ENCODE assay signal across 1 cellular context in genomic region chr6:30340589-30341054, GRCh38.
TF ChIP-seq lines count a peak whose summit lies in the region.

No MANE protein-coding gene starts in this region.

TF ChIP-seq in K562, 482 proteins besides CTCF, POLR2A, EP300 and RAD21 (continued from another document):
- no peak for TF ChIP-seq E2F1 (CRISPR knock-in tag; IDR thresholded peaks at IDR 0.05)
- TF ChIP-seq EGR1 (conservative IDR thresholded peaks at IDR 0.05) = peak; percentile 97
- peak; percentile 97 for TF ChIP-seq HMBOX1 (IDR thresholded peaks at IDR 0.05)
- peak; percentile 65 for TF ChIP-seq CBFA2T2 (conservative IDR thresholded peaks at IDR 0.05)
- peak in 1 of 2 experiments; percentile 57; a peak in 1 of 4 replicates for TF ChIP-seq ZNF639 (CRISPR knock-in tag; conservative IDR thresholded peaks at IDR 0.05 in 1 of 2, IDR thresholded peaks at IDR 0.05 in 1 of 2)
- peak; percentile 66; the same call in 1 of the 2 replicates for TF ChIP-seq MEF2D (tag; conservative IDR thresholded peaks at IDR 0.05; ENCODE audit: low read depth)
- TF ChIP-seq ETS2 (tag; IDR thresholded peaks at IDR 0.05; ENCODE audit: borderline replicate concordance, poor library complexity, severe bottlenecking) = no peak
- 0 out of 2 replicates have a peak, but pooled peaks have one; percentile 32 for TF ChIP-seq ZNF644 (tag; IDR thresholded peaks at IDR 0.05; ENCODE audit: low read depth)
- TF ChIP-seq ID3 (CRISPR knock-in tag; IDR thresholded peaks at IDR 0.05) = no peak
- peak; percentile 13; the same call in 1 of the 2 replicates for TF ChIP-seq ID3 (tag; IDR thresholded peaks at IDR 0.05)
- no peak for TF ChIP-seq CHAMP1 (IDR thresholded peaks at IDR 0.05)
- no peak for TF ChIP-seq GATAD2A (IDR thresholded peaks at IDR 0.05)
- peak; percentile 25 to 38; a peak in 3 of 4 replicates for TF ChIP-seq KDM1A (IDR thresholded peaks at IDR 0.05)
- TF ChIP-seq WHSC1 (IDR thresholded peaks at IDR 0.05; ENCODE audit: low read length) = no peak
- no peak for TF ChIP-seq HSF4 (CRISPR knock-in tag; IDR thresholded peaks at IDR 0.05; ENCODE audit: borderline replicate concordance)
- no peak for TF ChIP-seq BRF2 (IDR thresholded peaks at IDR 0.05; ENCODE audit: borderline replicate concordance, insufficient read depth, insufficient read length)
- TF ChIP-seq ZNF780A (CRISPR knock-in tag; IDR thresholded peaks at IDR 0.05) = no peak
- 0 out of 2 replicates have a peak, but pooled peaks have one; percentile 62 for TF ChIP-seq ATF6 (CRISPR knock-in tag; IDR thresholded peaks at IDR 0.05)
- no peak for TF ChIP-seq ZNF77 (CRISPR knock-in tag; IDR thresholded peaks at IDR 0.05)
- peak; percentile 62; the same call in 1 of the 2 replicates for TF ChIP-seq TCF7L2 (IDR thresholded peaks at IDR 0.05; ENCODE audit: low read depth, low read length)
- TF ChIP-seq ZFX (CRISPR knock-in tag; IDR thresholded peaks at IDR 0.05) = no peak
- TF ChIP-seq VEZF1 (CRISPR knock-in tag; IDR thresholded peaks at IDR 0.05) = peak; percentile 41; the same call in 1 of the 2 replicates
- peak in 1 of 2 experiments; percentile 27; a peak in 1 of 4 replicates for TF ChIP-seq NONO (IDR thresholded peaks at IDR 0.05; ENCODE audit: low read depth in 2 of 2, low read length in 1 of 2)
- TF ChIP-seq TEAD4 (IDR thresholded peaks at IDR 0.05; ENCODE audit: low read length) = peak; percentile 54; the same call in 1 of the 2 replicates
- TF ChIP-seq TEAD4 (CRISPR knock-in tag; IDR thresholded peaks at IDR 0.05; ENCODE audit: borderline replicate concordance) = no peak
- peak; percentile 48 for TF ChIP-seq SPI1 (IDR thresholded peaks at IDR 0.05; ENCODE audit: borderline replicate concordance, low read depth, low read length)
- peak; percentile 39; the same call in 1 of the 2 replicates for TF ChIP-seq GATA2 (CRISPR knock-in tag; IDR thresholded peaks at IDR 0.05)
- 0 out of 2 replicates have a peak, but pooled peaks have one; percentile 13 for TF ChIP-seq CREB1 (IDR thresholded peaks at IDR 0.05)
- no peak for TF ChIP-seq CREB1 (CRISPR knock-in tag; IDR thresholded peaks at IDR 0.05)
- TF ChIP-seq SOX6 (IDR thresholded peaks at IDR 0.05) = peak; percentile 84
- 0 out of 2 replicates have a peak, but pooled peaks have one; percentile 17 for TF ChIP-seq LCOR (CRISPR knock-in tag; IDR thresholded peaks at IDR 0.05)
- TF ChIP-seq NFE2 (IDR thresholded peaks at IDR 0.05; ENCODE audit: low read depth) = peak; percentile 57
- no peak for TF ChIP-seq PCBP2 (IDR thresholded peaks at IDR 0.05; ENCODE audit: low read depth, low read length, poor library complexity, severe bottlenecking)
- no peak for TF ChIP-seq YY1 (IDR thresholded peaks at IDR 0.05; ENCODE audit: borderline replicate concordance in 1 of 3, control insufficient read depth in 1 of 3, extremely low read depth in 1 of 3, insufficient read depth in 3 of 3, insufficient read length in 1 of 3, insufficient replicate concordance in 2 of 3, low read depth in 1 of 3, low read length in 2 of 3)
- no peak; the same call in 1 of the 2 replicates for TF ChIP-seq TCF7 (IDR thresholded peaks at IDR 0.05; ENCODE audit: borderline replicate concordance)
- no peak for TF ChIP-seq CBX3 (IDR thresholded peaks at IDR 0.05; ENCODE audit: borderline replicate concordance in 1 of 2, low read length in 2 of 2)
- TF ChIP-seq SRF (CRISPR knock-in tag; IDR thresholded peaks at IDR 0.05) = peak; percentile 45 to 96; a peak in 3 of 4 replicates
- peak; percentile 68 for TF ChIP-seq HDAC3 (IDR thresholded peaks at IDR 0.05; ENCODE audit: borderline replicate concordance, partially characterized antibody)
- TF ChIP-seq ZNF592 (IDR thresholded peaks at IDR 0.05) = 0 out of 2 replicates have a peak, but pooled peaks have one; percentile 46
- TF ChIP-seq STAG1 (CRISPR knock-in tag; IDR thresholded peaks at IDR 0.05; ENCODE audit: borderline replicate concordance) = no peak
- peak; percentile 52; the same call in 1 of the 2 replicates for TF ChIP-seq BACH1 (tag; IDR thresholded peaks at IDR 0.05)
- peak; percentile 29; the same call in 1 of the 2 replicates for TF ChIP-seq MTA1 (IDR thresholded peaks at IDR 0.05; ENCODE audit: borderline replicate concordance)
- peak; percentile 68 for TF ChIP-seq CEBPB (tag; IDR thresholded peaks at IDR 0.05)
- TF ChIP-seq FOXK2 (conservative IDR thresholded peaks at IDR 0.05 in 1 of 2, IDR thresholded peaks at IDR 0.05 in 1 of 2; ENCODE audit: low read depth in 2 of 2) = peak in 1 of 2 experiments; percentile 72; a peak in 1 of 4 replicates
- no peak for TF ChIP-seq KAT2B (IDR thresholded peaks at IDR 0.05; ENCODE audit: low read depth, low read length)
- no peak for TF ChIP-seq ZNF696 (CRISPR knock-in tag; conservative IDR thresholded peaks at IDR 0.05)
- TF ChIP-seq NR2C2 (CRISPR knock-in tag; IDR thresholded peaks at IDR 0.05) = no peak
- no peak for TF ChIP-seq NR2C2 (tag; IDR thresholded peaks at IDR 0.05)
- peak; percentile 21; the same call in 1 of the 2 replicates for TF ChIP-seq CTBP1 (IDR thresholded peaks at IDR 0.05; ENCODE audit: borderline replicate concordance)
- peak; percentile 46; the same call in 1 of the 2 replicates for TF ChIP-seq PML (IDR thresholded peaks at IDR 0.05; ENCODE audit: low read length)
- TF ChIP-seq JUND (IDR thresholded peaks at IDR 0.05; ENCODE audit: borderline replicate concordance, low read depth, low read length) = peak; percentile 85
- TF ChIP-seq JUND (tag; IDR thresholded peaks at IDR 0.05; ENCODE audit: borderline replicate concordance, low read depth, low read length) = peak; percentile 64; the same call in 1 of the 3 replicates
- peak; percentile 80 for TF ChIP-seq CBFA2T3 (IDR thresholded peaks at IDR 0.05)
- no peak for TF ChIP-seq ZNF707 (CRISPR knock-in tag; conservative IDR thresholded peaks at IDR 0.05)
- 0 out of 2 replicates have a peak, but pooled peaks have one; percentile 8 for TF ChIP-seq DMBX1 (CRISPR knock-in tag; IDR thresholded peaks at IDR 0.05; ENCODE audit: borderline replicate concordance)
- TF ChIP-seq GATAD2B (IDR thresholded peaks at IDR 0.05; ENCODE audit: borderline replicate concordance) = peak; percentile 48; the same call in 1 of the 2 replicates
TF ChIP-seq in K562: peak in this region for 64.
